ENCODE assay signal across 8 cellular contexts in the genomic region with DNA sequence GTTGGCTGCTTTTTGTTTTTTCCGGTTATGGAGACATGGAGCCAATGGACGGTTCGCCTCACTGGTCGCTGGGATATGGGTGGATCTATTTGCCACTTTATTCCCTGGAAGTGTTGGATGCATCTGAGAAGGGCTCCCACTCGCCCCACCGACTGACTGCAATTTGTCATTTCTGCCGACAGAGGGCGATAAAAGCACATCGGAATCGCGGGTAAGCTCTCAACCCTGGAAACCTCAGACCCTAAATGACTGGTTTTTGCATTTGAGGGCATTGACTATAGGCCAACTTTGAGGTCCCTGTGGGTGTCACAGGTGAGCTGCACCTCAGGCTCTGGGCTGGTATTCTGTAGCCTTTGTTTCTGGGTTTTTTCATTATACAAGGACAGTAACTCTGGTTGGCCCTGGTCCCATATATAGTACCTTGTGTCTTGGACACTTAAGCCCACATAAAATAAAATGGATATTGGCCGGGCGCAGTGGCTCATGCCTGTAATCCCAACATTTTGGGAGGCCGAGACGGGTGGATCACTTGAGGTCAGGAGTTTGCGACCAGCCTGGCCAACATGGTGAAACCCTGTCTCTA. TPM values are rescaled to one million over a fixed set of nuclear protein-coding genes. Genes with fewer than 3 reads are reported as not detected.
DNase-seq lines count a peak whose midpoint lies in the region; ATAC-seq and TF ChIP-seq lines count a peak whose summit lies in the region.

No MANE protein-coding gene starts in this region.

- DNase-seq in Caco-2 (peak; percentile 66 to 69), HPDE6-E6E7 (ENCODE audit: extremely low spot score) (peak; percentile 52), RPMI7951 (ENCODE audit: low read depth) (peak; percentile 32), head of caudate nucleus (peak in 41 of 42 donors; percentile 44 to 89 (median 67)), putamen (ENCODE audit: low spot score) (peak; percentile 58)
- peak; percentile 59 for DNase-seq in activated naive CD4-positive, alpha-beta T cell treated with anti-CD3 and anti-CD28 coated beads, Interleukin-2, amount 10 ng/mL, durations not matched to agents 7 days and 5 days

- intact Hi-C loops in Caco-2 (cut with micrococcal nuclease; ENCODE audit: unreplicated experiment) (no loop called here), head of caudate nucleus (cut with DNase I) (loop anchor here (10.0 kb wide), 2 partner anchors 184 to 464 kb away; a partner anchor contains a TSS)

- H3K27ac Mint-ChIP-seq in Caco-2 (ENCODE audit: unreplicated experiment) = no peak overlapping the region
- H3K27ac Mint-ChIP-seq in activated naive CD4-positive, alpha-beta T cell treated with anti-CD3 and anti-CD28 coated beads, Interleukin-2, amount 10 ng/mL, durations not matched to agents 7 days and 5 days = no peak overlapping the region

- H3K4me1 ChIP-seq in Caco-2 = peaks cover 13% of the 10 kb centered on the region

- TF ChIP-seq CTCF in Caco-2 (IDR thresholded peaks at IDR 0.05; ENCODE audit: insufficient read depth in 1 of 2, low read depth in 1 of 2, low read length in 1 of 2, severe bottlenecking in 1 of 2, unreplicated experiment in 1 of 2) = peak; percentile 73 to 83

- no TSS peak for BruUV-seq in Caco-2 (replicated peaks; lab: Mats Ljungman, UMichigan)

- no peaks in the 10 kb centered on the region for H3K9me3 ChIP-seq in Caco-2

- no peaks in the 10 kb centered on the region for H3K27me3 ChIP-seq in Caco-2 (replicated peaks; ENCODE audit: control insufficient read depth, insufficient read depth, low read length)

- no peak for ATAC-seq in HG02623 (IDR thresholded peaks at IDR 0.05; ENCODE audit: unreplicated experiment)
- no peak for ATAC-seq in GM21786 (IDR thresholded peaks at IDR 0.05; ENCODE audit: unreplicated experiment)

- POLR2A ChIA-PET in Caco-2 (lab: Charles Lee) = no interaction called here

- CTCF ChIA-PET in Caco-2 (lab: Charles Lee) = interaction anchor here (0.6 to 3.4 kb wide), 12 partner anchors 9 to 463 kb away, joined by 3 to 20 read pairs (median 3); a partner anchor contains a TSS
- CTCF ChIA-PET in activated naive CD4-positive, alpha-beta T cell treated with anti-CD3 and anti-CD28 coated beads, Interleukin-2, amount 10 ng/mL, durations not matched to agents 7 days and 5 days (lab: Charles Lee) = interaction anchor here (0.8 to 1.6 kb wide), 5 partner anchors 9 to 136 kb away, joined by 3 to 11 read pairs (median 6); no protein-coding TSS in a partner anchor

- no peaks in the 10 kb centered on the region for H3K9me3 Mint-ChIP-seq in Caco-2 (ENCODE audit: unreplicated experiment)
- no peaks in the 10 kb centered on the region for H3K9me3 Mint-ChIP-seq in activated naive CD4-positive, alpha-beta T cell treated with anti-CD3 and anti-CD28 coated beads, Interleukin-2, amount 10 ng/mL, durations not matched to agents 7 days and 5 days

- no peaks in the 10 kb centered on the region for H3K36me3 Mint-ChIP-seq in Caco-2 (ENCODE audit: insufficient read depth, unreplicated experiment)
- H3K36me3 Mint-ChIP-seq in activated naive CD4-positive, alpha-beta T cell treated with anti-CD3 and anti-CD28 coated beads, Interleukin-2, amount 10 ng/mL, durations not matched to agents 7 days and 5 days = no peaks in the 10 kb centered on the region

- H3K4me3 Mint-ChIP-seq in Caco-2 (ENCODE audit: unreplicated experiment) = peak overlapping the region; percentile 58
- no peak overlapping the region for H3K4me3 Mint-ChIP-seq in activated naive CD4-positive, alpha-beta T cell treated with anti-CD3 and anti-CD28 coated beads, Interleukin-2, amount 10 ng/mL, durations not matched to agents 7 days and 5 days

- no peaks in the 10 kb centered on the region for H3K36me3 ChIP-seq in Caco-2 (ENCODE audit: control insufficient read depth, insufficient read depth, low read length)

- no peaks in the 10 kb centered on the region for H3K27me3 Mint-ChIP-seq in Caco-2 (ENCODE audit: insufficient read depth, unreplicated experiment)
- H3K27me3 Mint-ChIP-seq in activated naive CD4-positive, alpha-beta T cell treated with anti-CD3 and anti-CD28 coated beads, Interleukin-2, amount 10 ng/mL, durations not matched to agents 7 days and 5 days = peaks cover 28% of the 10 kb centered on the region

- H3K4me3 ChIP-seq in Caco-2 (ENCODE audit: low read depth, low read length) = peak overlapping the region; percentile 27

- peaks cover 17% of the 10 kb centered on the region for H3K4me1 Mint-ChIP-seq in Caco-2 (ENCODE audit: low read depth, unreplicated experiment)
- peaks cover 10% of the 10 kb centered on the region for H3K4me1 Mint-ChIP-seq in activated naive CD4-positive, alpha-beta T cell treated with anti-CD3 and anti-CD28 coated beads, Interleukin-2, amount 10 ng/mL, durations not matched to agents 7 days and 5 days

RNA-seq across cellular contexts. Expression of a gene that starts 11.9 kb away (rescaled TPM):
- not detected in 2 replicates for total RNA-seq in Caco-2 (2022)
- not detected in 2 replicates for total RNA-seq in RPMI7951 (2014; rRNA removed; shearing (Covaris generic))
